Comparison of ENCODE assay signal across 1 cellular context in the genomic region with DNA sequence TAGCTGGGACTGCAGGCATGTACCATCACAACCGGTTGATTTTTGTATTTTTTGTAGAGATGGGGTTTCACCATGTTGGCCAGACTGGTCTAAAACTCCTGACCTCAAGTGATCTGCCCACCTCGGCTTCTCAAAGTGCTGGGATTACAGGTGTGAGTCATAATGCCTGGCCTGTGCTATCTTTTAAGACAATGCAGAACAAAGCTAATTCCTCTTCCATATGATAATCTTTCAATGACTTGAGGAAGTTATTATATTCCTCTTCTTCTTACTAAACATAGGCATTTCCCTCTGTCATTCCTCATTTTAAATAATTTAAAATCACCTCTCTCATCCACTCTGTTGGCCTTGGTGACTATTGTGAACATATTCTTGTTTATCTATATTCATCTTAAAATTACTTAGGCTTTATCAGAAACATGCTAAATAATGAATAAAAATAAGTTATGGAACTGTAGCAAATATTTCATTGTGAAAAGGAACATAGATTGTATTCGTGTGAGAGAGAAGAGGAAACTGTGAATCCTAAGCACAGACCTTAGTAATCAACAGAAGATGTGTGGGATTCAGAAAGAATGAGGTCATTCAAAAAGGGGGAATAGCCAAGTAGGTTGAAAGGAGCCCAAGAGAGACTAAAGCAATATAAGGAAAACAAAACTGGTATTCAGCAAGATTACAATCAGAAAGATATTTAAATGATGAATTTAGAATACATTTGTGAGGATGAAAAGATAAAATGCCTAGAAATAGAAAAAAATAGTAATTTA.
TF ChIP-seq lines count a peak whose summit lies in the region.

No MANE protein-coding gene starts in this region.

TF ChIP-seq in K562, 482 proteins besides CTCF, POLR2A, EP300 and RAD21 (continued from another document):
- TF ChIP-seq, protein P1, sequence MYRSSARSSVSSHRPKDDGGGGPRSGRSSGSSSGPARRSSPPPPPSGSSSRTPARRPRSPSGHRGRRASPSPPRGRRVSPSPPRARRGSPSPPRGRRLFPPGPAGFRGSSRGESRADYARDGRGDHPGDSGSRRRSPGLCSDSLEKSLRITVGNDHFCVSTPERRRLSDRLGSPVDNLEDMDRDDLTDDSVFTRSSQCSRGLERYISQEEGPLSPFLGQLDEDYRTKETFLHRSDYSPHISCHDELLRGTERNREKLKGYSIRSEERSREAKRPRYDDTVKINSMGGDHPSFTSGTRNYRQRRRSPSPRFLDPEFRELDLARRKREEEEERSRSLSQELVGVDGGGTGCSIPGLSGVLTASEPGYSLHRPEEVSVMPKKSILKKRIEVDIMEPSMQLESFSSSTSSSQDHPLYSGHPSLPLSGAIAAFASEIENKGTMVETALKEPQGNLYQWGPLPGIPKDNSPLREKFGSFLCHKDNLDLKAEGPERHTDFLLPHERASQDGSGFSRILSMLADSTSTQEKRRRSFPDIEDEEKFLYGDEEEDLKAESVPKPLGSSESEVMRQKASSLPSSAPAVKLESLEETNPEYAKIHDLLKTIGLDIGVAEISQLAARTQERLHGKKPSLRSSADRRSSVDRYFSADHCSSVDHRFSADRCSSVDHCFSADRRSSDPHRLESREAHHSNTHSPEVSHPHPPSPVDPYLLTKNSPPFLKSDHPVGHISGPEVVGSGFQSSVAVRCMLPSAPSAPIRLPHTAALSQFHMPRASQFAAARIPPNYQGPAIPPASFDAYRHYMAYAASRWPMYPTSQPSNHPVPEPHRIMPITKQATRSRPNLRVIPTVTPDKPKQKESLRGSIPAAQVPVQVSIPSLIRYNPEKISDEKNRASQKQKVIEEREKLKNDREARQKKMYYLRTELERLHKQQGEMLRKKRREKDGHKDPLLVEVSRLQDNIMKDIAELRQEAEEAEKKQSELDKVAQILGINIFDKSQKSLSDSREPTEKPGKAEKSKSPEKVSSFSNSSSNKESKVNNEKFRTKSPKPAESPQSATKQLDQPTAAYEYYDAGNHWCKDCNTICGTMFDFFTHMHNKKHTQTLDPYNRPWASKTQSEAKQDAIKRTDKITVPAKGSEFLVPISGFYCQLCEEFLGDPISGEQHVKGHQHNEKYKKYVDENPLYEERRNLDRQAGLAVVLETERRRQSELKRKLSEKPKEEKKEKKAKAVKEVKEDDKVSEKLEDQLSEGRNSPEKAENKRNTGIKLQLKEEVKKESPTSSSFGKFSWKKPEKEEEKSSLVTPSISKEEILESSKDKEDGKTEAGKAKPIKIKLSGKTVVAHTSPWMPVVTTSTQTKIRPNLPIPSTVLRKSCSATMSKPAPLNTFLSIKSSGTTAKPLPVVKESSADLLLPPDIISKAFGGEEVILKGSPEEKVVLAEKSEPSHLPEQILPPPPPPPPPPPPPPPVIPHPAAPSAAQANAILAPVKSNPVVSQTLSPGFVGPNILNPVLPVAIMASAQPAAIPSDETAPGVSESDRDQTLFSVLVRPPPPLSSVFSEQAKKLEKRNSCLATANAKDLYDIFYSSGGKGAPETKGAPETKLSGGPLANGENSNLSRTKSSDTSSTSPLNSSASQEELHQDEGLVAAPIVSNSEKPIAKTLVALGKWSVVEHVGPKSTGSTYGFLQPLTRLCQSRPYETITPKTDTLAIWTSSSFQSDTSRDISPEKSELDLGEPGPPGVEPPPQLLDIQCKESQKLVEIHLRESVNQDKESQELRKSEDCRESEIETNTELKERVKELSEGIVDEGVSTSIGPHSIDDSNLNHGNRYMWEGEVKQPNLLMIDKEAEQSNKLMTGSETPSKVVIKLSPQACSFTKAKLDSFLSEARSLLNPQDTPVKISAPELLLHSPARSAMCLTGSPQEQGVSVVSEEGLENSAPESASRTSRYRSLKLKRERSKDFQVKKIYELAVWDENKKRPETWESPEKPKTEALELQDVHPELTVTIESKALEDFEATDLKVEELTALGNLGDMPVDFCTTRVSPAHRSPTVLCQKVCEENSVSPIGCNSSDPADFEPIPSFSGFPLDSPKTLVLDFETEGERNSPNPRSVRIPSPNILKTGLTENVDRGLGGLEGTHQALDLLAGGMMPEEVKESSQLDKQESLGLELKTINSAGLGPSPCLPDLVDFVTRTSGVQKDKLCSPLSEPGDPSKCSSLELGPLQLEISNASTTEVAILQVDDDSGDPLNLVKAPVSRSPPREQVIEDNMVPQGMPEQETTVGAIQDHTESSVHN (IDR thresholded peaks at IDR 0.05; ENCODE audit: borderline replicate concordance in 1 of 2, low read depth in 1 of 2), result no peak
- TF ChIP-seq FOXA1 (IDR thresholded peaks at IDR 0.05; ENCODE audit: borderline replicate concordance) (no peak), MCM3 (IDR thresholded peaks at IDR 0.05) (no peak), MAFG (tag; conservative IDR thresholded peaks at IDR 0.05) (no peak)
